Comparison of ENCODE assay signal across 25 cellular contexts in the genomic region with DNA sequence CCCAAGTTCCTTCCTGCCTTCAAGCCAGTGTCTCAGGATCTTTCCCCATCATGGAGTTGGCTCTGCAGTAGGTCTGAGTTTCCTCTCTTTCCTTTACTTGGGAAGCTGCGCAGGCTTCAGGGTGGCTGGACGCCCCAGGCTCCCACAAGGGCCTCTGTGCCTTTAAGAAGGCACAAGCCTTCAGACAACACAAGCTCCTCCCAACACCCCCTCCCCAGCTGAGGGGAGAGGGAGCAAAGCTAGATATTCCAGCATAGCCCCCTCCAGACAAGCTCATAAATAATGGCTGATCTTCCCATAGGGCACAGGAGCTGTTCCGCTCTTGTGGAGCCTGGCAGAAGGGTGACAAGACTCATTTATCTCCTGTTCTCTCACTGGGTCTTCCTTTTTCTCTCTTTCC. TPM values are rescaled to one million over a fixed set of nuclear protein-coding genes. Genes with fewer than 3 reads are reported as not detected.
A peak's percentile ranks its signal among the peaks of the same experiment; 100 is the strongest.
DNase-seq lines count a peak whose midpoint lies in the region; TF ChIP-seq lines count a peak whose summit lies in the region.
"Had no signal": no experiment of that assay in that cellular context is flagged by ENCODE, and none has a peak within 500 bp of the region (broad histone marks: within the 10 kb centered on the region; RNA-seq: fewer than 3 reads in every experiment).

No MANE protein-coding gene starts in this region.

- H3K27ac ChIP-seq in HEK293 (ENCODE audit: extremely low read depth, low read depth, low read length): no peak overlapping the region
- H3K27ac ChIP-seq in esophagus muscularis mucosa (replicated peaks in 1 of 4): peak overlapping the region; percentile 79 to 87 (median 84)
- H3K27ac ChIP-seq in neuronal stem cell (replicated peaks; ENCODE audit: low read length): no peak overlapping the region
- H3K27ac ChIP-seq: breast epithelium, C4-2B, SJSA1 had no signal

- H2AFZ ChIP-seq in neuronal stem cell (ENCODE audit: low read length): peak overlapping the region; percentile 58

- H2BK5ac ChIP-seq in neuronal stem cell (ENCODE audit: low read length): no peak overlapping the region

- no peaks in the 10 kb centered on the region for H3K79me1 ChIP-seq in neuronal stem cell (ENCODE audit: low read depth, low read length)

- intact Hi-C loops in esophagus muscularis mucosa (cut with DNase I): no loop called here

- H2BK120ac ChIP-seq in neuronal stem cell (ENCODE audit: low read depth, low read length): no peak overlapping the region

- DNase-seq in NCI-H82 (lab: John Stamatoyannopoulos, UW) (peak; percentile 41), NCI-H82 treated with DMSO at 0.1 percent for 48 hours (lab: John Stamatoyannopoulos, UW; ENCODE audit: unreplicated experiment) (no peak), esophagus muscularis mucosa (ENCODE audit: extremely low spot score) (no peak), neuronal stem cell (ENCODE audit: low spot score) (no peak), RPMI8226 (no peak), amniotic stem cell (lab: John Stamatoyannopoulos, UW) (no peak)
- no peak for DNase-seq in activated T-cell treated with anti-CD3 and anti-CD28 coated beads, Interleukin-2, amount 50 U/mL, for 1 hour
- DNase-seq: 8988T; activated CD4-positive, alpha-beta T cell treated with anti-CD3 and anti-CD28 coated beads, Interleukin-2, amount 50 U/mL, for 1 hour; activated CD4-positive, CD25-positive, alpha-beta regulatory T cell; activated CD8-positive, alpha-beta memory T cell treated with anti-CD3 and anti-CD28 coated beads, Interleukin-2, amount 10 ng/mL, durations not matched to agents 7 days and 5 days; activated naive CD4-positive, alpha-beta T cell treated with Interleukin-2 at 50 U/mL for 16 hours; activated T-cell treated with anti-CD3 and anti-CD28 coated beads, Interleukin-2, amount 50 U/mL, for 72 hours; amygdala; COR-L47; DMS53; GDM1; mesenchymal stem cell; NCI-H1436 treated with DMSO at 0.1 percent for 48 hours; NCI-H748 treated with DMSO at 0.1 percent for 48 hours; stimulated activated naive CD4-positive, alpha-beta T cell treated with Interleukin-2 at 50 U/mL for 16 hours had no signal

- H3K18ac ChIP-seq in neuronal stem cell (ENCODE audit: low read length): peak overlapping the region; percentile 68

- POLR2A ChIA-PET in HEK293 (lab: Yijun Ruan, JAX): interaction anchor here (1.6 kb wide), 1 partner anchor 8 kb away, joined by 4 read pairs; no protein-coding TSS in a partner anchor

- H4K8ac ChIP-seq in neuronal stem cell (ENCODE audit: low read depth, low read length): no peak overlapping the region

- H3K4me3 ChIP-seq in HEK293 (ENCODE audit: low read depth, low read length) (no peak overlapping the region), esophagus muscularis mucosa (no peak overlapping the region), neuronal stem cell (ENCODE audit: low read length in 2 of 2) (no peak overlapping the region)
- H3K4me3 ChIP-seq: SJSA1 had no signal

- H3K4me2 ChIP-seq in neuronal stem cell (ENCODE audit: insufficient read depth, low read length, poor library complexity, severe bottlenecking): no peak overlapping the region

- H2BK12ac ChIP-seq in neuronal stem cell (ENCODE audit: low read length): no peak overlapping the region

- TF ChIP-seq EP300 in esophagus muscularis mucosa (IDR thresholded peaks at IDR 0.05): no peak

- no peaks in the 10 kb centered on the region for H3K27me3 ChIP-seq in esophagus muscularis mucosa
- peaks cover 0 to 4% (median 0%) of the 10 kb centered on the region in 3 experiments for H3K27me3 ChIP-seq in neuronal stem cell (ENCODE audit: control insufficient read depth in 3 of 3, insufficient read depth in 3 of 3, low read depth in 1 of 3, low read length in 3 of 3)
- H3K27me3 ChIP-seq: breast epithelium, SJSA1 had no signal

- TF ChIP-seq CTCF in HEK293 (tag by site-specific recombination; IDR thresholded peaks at IDR 0.05) (no peak), esophagus muscularis mucosa (IDR thresholded peaks at IDR 0.05) (no peak)

- H4K91ac ChIP-seq in neuronal stem cell (ENCODE audit: low read depth, low read length, poor library complexity): no peak overlapping the region

- CTCF ChIA-PET in HEK293 (lab: Yijun Ruan, JAX): interaction anchor here (0.6 to 2.4 kb wide), 5 partner anchors 20 to 332 kb away, joined by 3 to 8 read pairs (median 3); no protein-coding TSS in a partner anchor

- H3K9ac ChIP-seq in neuronal stem cell (ENCODE audit: low read depth, low read length, poor library complexity): no peak overlapping the region

- no peak overlapping the region for H3K4ac ChIP-seq in neuronal stem cell (ENCODE audit: low read length)

- H3K36me3 ChIP-seq in HEK293 (ENCODE audit: control insufficient read depth in 2 of 2, insufficient read depth in 1 of 2, low read length in 2 of 2) (no peaks in the 10 kb centered on the region), esophagus muscularis mucosa (no peaks in the 10 kb centered on the region), neuronal stem cell (replicated peaks in 1 of 2; ENCODE audit: control insufficient read depth in 2 of 2, insufficient read depth in 2 of 2, low read length in 2 of 2) (no peaks in the 10 kb centered on the region)
- H3K36me3 ChIP-seq: breast epithelium, SJSA1 had no signal

- H3K9me3 ChIP-seq in HEK293 (ENCODE audit: control insufficient read depth, insufficient read depth, low read depth, low read length) (no peaks in the 10 kb centered on the region), esophagus muscularis mucosa (no peaks in the 10 kb centered on the region), neuronal stem cell (replicated peaks in 1 of 2; ENCODE audit: control insufficient read depth in 2 of 2, insufficient read depth in 1 of 2, low read depth in 1 of 2, low read length in 2 of 2) (no peaks in the 10 kb centered on the region)
- H3K9me3 ChIP-seq: breast epithelium, SJSA1 had no signal

- H3K23ac ChIP-seq in neuronal stem cell (ENCODE audit: low read depth, low read length, poor library complexity): no peak overlapping the region

- peak overlapping the region; percentile 3 for H2BK15ac ChIP-seq in neuronal stem cell (ENCODE audit: low read length)

- H3K4me1 ChIP-seq in HEK293 (ENCODE audit: control insufficient read depth, insufficient read depth, low read length): peaks cover 6% of the 10 kb centered on the region
- H3K4me1 ChIP-seq in esophagus muscularis mucosa: peaks cover 29 to 73% (median 53%) of the 10 kb centered on the region in 4 donors
- peaks cover 18 to 22% of the 10 kb centered on the region in 2 donors for H3K4me1 ChIP-seq in neuronal stem cell (ENCODE audit: control insufficient read depth in 2 of 2, insufficient read depth in 1 of 2, low read depth in 1 of 2, low read length in 2 of 2)

- TF ChIP-seq POLR2A in esophagus muscularis mucosa (IDR thresholded peaks at IDR 0.05; ENCODE audit: low read depth): no peak

- WGBS in esophagus muscularis mucosa: 94% methylated on average over 3 of the region's 3 CpGs
- WGBS in neuronal stem cell (ENCODE audit: extremely low coverage in 2 of 2, insufficient read length in 2 of 2, insufficient replicate concordance in 1 of 2), 2 donors: no CpG with 5 or more reads among the region's 3 CpGs

- no peak overlapping the region for H2AK5ac ChIP-seq in neuronal stem cell (ENCODE audit: low read depth, low read length)

- H3K14ac ChIP-seq in neuronal stem cell (ENCODE audit: low read length): no peak overlapping the region

TF ChIP-seq in HEK293, 187 proteins besides CTCF, POLR2A, EP300 and RAD21:
- TF ChIP-seq OSR2 (tag by site-specific recombination; IDR thresholded peaks at IDR 0.05) (no peak), ZNF341 (tag by site-specific recombination; IDR thresholded peaks at IDR 0.05; ENCODE audit: low read depth) (peak; percentile 39; the same call in 1 of the 2 replicates)

RNA-seq across cellular contexts. Expression of a gene that starts 27.9 kb away (rescaled TPM):
- total RNA-seq in esophagus muscularis mucosa: 100 to 1,000 TPM; 177 to 395 (median 260) TPM
- polyA plus RNA-seq in neuronal stem cell (2013, experiment 1 of 2): 22.6 TPM
- 22.2 TPM for polyA plus RNA-seq in neuronal stem cell (2013, experiment 2 of 2)

Comparison
In these comparisons a context has a peak if more than half of its experiments do, and no peak if none do; other contexts are left out.
1. H3K27ac ChIP-seq: peak in esophagus muscularis mucosa (4 of 4); none in HEK293 (single experiment) and neuronal stem cell (single experiment).